In genomic region chr3:1190576-1190975, GRCh38 we compare ENCODE assay signal across 16 cellular contexts.
DNase-seq lines count a peak whose midpoint lies in the region; ATAC-seq, FAIRE-seq and TF ChIP-seq lines count a peak whose summit lies in the region.
"Had no signal": no experiment of that assay in that cellular context is flagged by ENCODE, and none has a peak within 500 bp of the region (broad histone marks: within the 10 kb centered on the region; RNA-seq: fewer than 3 reads in every experiment).

No MANE protein-coding gene starts in this region.

- POLR2A ChIA-PET in CD4-positive, alpha-beta T cell (lab: Charles Lee): no interaction called here

- no peaks in the 10 kb centered on the region for H3K79me2 ChIP-seq in Karpas-422 (ENCODE audit: low read length)

- H3K4me1 ChIP-seq in RWPE2 (ENCODE audit: insufficient read depth, poor library complexity, severe bottlenecking): peaks cover 21% of the 10 kb centered on the region
- H3K4me1 ChIP-seq in small intestine (ENCODE audit: control insufficient read depth in 2 of 2, insufficient read depth in 1 of 2, low read depth in 1 of 2, low read length in 1 of 2): no peaks in the 10 kb centered on the region
- no peaks in the 10 kb centered on the region for H3K4me1 ChIP-seq in Karpas-422 (ENCODE audit: low read length)

- H3K4me3 Mint-ChIP-seq in CD4-positive, alpha-beta T cell: no peak overlapping the region
- H3K4me3 Mint-ChIP-seq: B cell; CD4-positive, CD25-positive, alpha-beta regulatory T cell; H9 had no signal

- TF ChIP-seq CTCF in RWPE2 (IDR thresholded peaks at IDR 0.05; ENCODE audit: poor library complexity, severe bottlenecking) (no peak), fibroblast of mammary gland (conservative IDR thresholded peaks at IDR 0.05; ENCODE audit: control insufficient read depth, insufficient read depth, low read depth, low read length) (no peak), omental fat pad (IDR thresholded peaks at IDR 0.05) (no peak)
- no peak for TF ChIP-seq CTCF in CD4-positive, alpha-beta T cell (IDR thresholded peaks at IDR 0.05)

- H3K27ac ChIP-seq in RWPE2 (ENCODE audit: poor library complexity, severe bottlenecking): peak overlapping the region; percentile 83
- no peak overlapping the region for H3K27ac ChIP-seq in CD4-positive, alpha-beta T cell (ENCODE audit: low read depth, low read length)
- H3K27ac ChIP-seq in small intestine (ENCODE audit: low read depth in 1 of 2, low read length in 1 of 2): no peak overlapping the region
- no peak overlapping the region for H3K27ac ChIP-seq in Karpas-422 (ENCODE audit: low read length)

- H3K9me2 ChIP-seq in Karpas-422 (replicated peaks; ENCODE audit: insufficient read depth, low read length): no peaks in the 10 kb centered on the region

- CTCF ChIA-PET in CD4-positive, alpha-beta T cell (lab: Charles Lee): no interaction called here

- no peak overlapping the region for H3K4me2 ChIP-seq in Karpas-422 (ENCODE audit: low read depth, low read length, poor library complexity, severe bottlenecking)

- H2AFZ ChIP-seq in Karpas-422 (ENCODE audit: low read length): no peak overlapping the region

- ATAC-seq in RWPE2 (ENCODE audit: low read depth) (peak; percentile 99), omental fat pad (ENCODE audit: low FRiP score) (peak; percentile 93)
- no peak for ATAC-seq in CD4-positive, alpha-beta T cell (ENCODE audit: poor library complexity)
- ATAC-seq in activated CD4-positive, CD25-positive, alpha-beta regulatory T cell treated with anti-CD3 and anti-CD28 coated beads, Interleukin-2, amount 50 U/mL, for 24 hours: no peak
- ATAC-seq: Right ventricle myocardium inferior had no signal

- no peaks in the 10 kb centered on the region for H3K36me3 Mint-ChIP-seq in CD4-positive, alpha-beta T cell (ENCODE audit: low read depth)
- H3K36me3 Mint-ChIP-seq: CD4-positive, CD25-positive, alpha-beta regulatory T cell had no signal

- no peak overlapping the region for H3K27ac Mint-ChIP-seq in CD4-positive, alpha-beta T cell
- H3K27ac Mint-ChIP-seq: B cell; CD4-positive, CD25-positive, alpha-beta regulatory T cell; H9 had no signal

- H3K27me3 ChIP-seq in RWPE2 (ENCODE audit: insufficient read depth, poor library complexity, severe bottlenecking) (no peaks in the 10 kb centered on the region), small intestine (ENCODE audit: control insufficient read depth in 2 of 2, insufficient read depth in 2 of 2, low read length in 2 of 2) (no peaks in the 10 kb centered on the region), Karpas-422 (ENCODE audit: low read length) (no peaks in the 10 kb centered on the region)
- H3K27me3 ChIP-seq in CD4-positive, alpha-beta T cell (ENCODE audit: control insufficient read depth, insufficient read depth, low read length): no peaks in the 10 kb centered on the region

- H3K27me3 Mint-ChIP-seq in CD4-positive, alpha-beta T cell: no peaks in the 10 kb centered on the region
- H3K27me3 Mint-ChIP-seq: B cell; CD4-positive, CD25-positive, alpha-beta regulatory T cell had no signal

- 38 to 59% (median 54%) methylated on average over 3 of the region's 3 CpGs for WGBS in small intestine, 3 donors

- H4K20me1 ChIP-seq in Karpas-422 (ENCODE audit: insufficient read depth, low read depth, low read length): no peaks in the 10 kb centered on the region

- H3K9me3 Mint-ChIP-seq in CD4-positive, alpha-beta T cell: no peaks in the 10 kb centered on the region
- H3K9me3 Mint-ChIP-seq: H9 had no signal

- no peak overlapping the region for H3K9ac ChIP-seq in Karpas-422 (ENCODE audit: low read length)

- DNase-seq in HT1080 (ENCODE audit: low read depth) (peak; percentile 76), RWPE2 (ENCODE audit: low spot score) (no peak), fibroblast of mammary gland (ENCODE audit: low read depth) (peak; percentile 79), omental fat pad (ENCODE audit: low spot score) (no peak), small intestine (no peak), Karpas-422 (no peak)
- DNase-seq in CD4-positive, alpha-beta T cell: no peak
- DNase-seq: CD4-positive, CD25-positive, alpha-beta regulatory T cell; H9; NCI-H187; NCI-H226; NCI-H526; NK-92 treated with Interleukin-12 subunit alpha and Interleukin-12 subunit beta, amount 100 ng/mL, for 24 hours had no signal

- no peak for FAIRE-seq in small intestine (lab: Jason Lieb, UNC)

- H3K36me3 ChIP-seq in RWPE2 (ENCODE audit: low read depth) (no peaks in the 10 kb centered on the region), small intestine (ENCODE audit: control insufficient read depth in 2 of 2, insufficient read depth in 2 of 2, low read length in 2 of 2) (no peaks in the 10 kb centered on the region), Karpas-422 (ENCODE audit: insufficient read depth, low read length) (no peaks in the 10 kb centered on the region)

- no peaks in the 10 kb centered on the region for H3K4me1 Mint-ChIP-seq in CD4-positive, alpha-beta T cell (ENCODE audit: low read depth)
- H3K4me1 Mint-ChIP-seq: CD4-positive, CD25-positive, alpha-beta regulatory T cell had no signal

- H3K9me3 ChIP-seq in RWPE2 (ENCODE audit: severe bottlenecking): peaks cover 2% of the 10 kb centered on the region
- no peaks in the 10 kb centered on the region for H3K9me3 ChIP-seq in CD4-positive, alpha-beta T cell (ENCODE audit: control insufficient read depth, low read length)
- H3K9me3 ChIP-seq in small intestine (ENCODE audit: control insufficient read depth, low read depth): peaks cover 2% of the 10 kb centered on the region
- peaks cover 5% of the 10 kb centered on the region; the same call in 1 of the 2 replicates for H3K9me3 ChIP-seq in Karpas-422 (ENCODE audit: low read length)

- intact Hi-C loops in CD4-positive, alpha-beta T cell (cut with DNase I, micrococcal nuclease): no loop called here

- H3K4me3 ChIP-seq in RWPE2 (ENCODE audit: severe bottlenecking): no peak overlapping the region
- H3K4me3 ChIP-seq in fibroblast of mammary gland (ENCODE audit: control insufficient read depth, low read depth, low read length): no peak overlapping the region
- H3K4me3 ChIP-seq in small intestine (ENCODE audit: low read depth in 1 of 2, low read length in 2 of 2): no peak overlapping the region
- H3K4me3 ChIP-seq in Karpas-422 (ENCODE audit: low read length): no peak overlapping the region

Comparison
In these comparisons a context has a peak if more than half of its experiments do, and no peak if none do; other contexts are left out.
1. DNase-seq: peak in HT1080 (single experiment) and fibroblast of mammary gland (single experiment); none in RWPE2 (single experiment), omental fat pad (single experiment), CD4-positive, alpha-beta T cell (0 of 10), small intestine (single experiment) and Karpas-422 (single experiment).
2. ATAC-seq: peak in RWPE2 (single experiment) and omental fat pad (single experiment); none in CD4-positive, alpha-beta T cell (single experiment) and activated CD4-positive, CD25-positive, alpha-beta regulatory T cell treated with anti-CD3 and anti-CD28 coated beads, Interleukin-2, amount 50 U/mL, for 24 hours (0 of 2).